In the genomic region with DNA sequence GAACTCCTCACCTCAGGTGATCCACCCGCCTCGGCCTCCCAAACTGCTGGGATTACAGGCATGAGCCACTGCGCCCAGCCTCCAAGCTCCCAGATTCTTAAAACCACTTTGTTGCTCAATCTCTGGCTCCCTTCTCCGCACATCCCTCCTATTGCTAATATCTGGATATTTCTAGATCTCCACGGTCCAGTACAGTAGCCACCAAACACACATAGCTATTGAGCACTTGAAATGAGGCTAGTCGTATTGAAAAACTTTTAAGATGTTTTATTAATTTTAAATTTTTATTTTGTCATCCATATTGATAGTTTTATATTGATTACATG, we compare ENCODE assay signal across 14 cellular contexts. TPM values are rescaled to one million over a fixed set of nuclear protein-coding genes. Genes with fewer than 3 reads are reported as not detected.
DNase-seq lines count a peak whose midpoint lies in the region; ATAC-seq and TF ChIP-seq lines count a peak whose summit lies in the region.
"Had no signal": no experiment of that assay in that cellular context is flagged by ENCODE, and none has a peak within 500 bp of the region (broad histone marks: within the 10 kb centered on the region; RNA-seq: fewer than 3 reads in every experiment).

No MANE protein-coding gene starts in this region.

- H3K4me3 Mint-ChIP-seq in Caco-2 (ENCODE audit: unreplicated experiment) (no peak overlapping the region), mesothelial cell of epicardium (no peak overlapping the region)
- no peak overlapping the region for H3K4me3 Mint-ChIP-seq in dendritic cell treated with granulocyte-macrophage colony-stimulating factor and Interleukin-4, amounts not matched to agents 40 ng/mL and 50 ng/mL, for 4 days
- no peak overlapping the region for H3K4me3 Mint-ChIP-seq in stimulated activated memory B cell treated with anti-CD40 and anti-IgM and Interleukin-4, amounts not matched to agents 10 μg/mL and 1 μg/mL and 100 μg/mL, for 72 hours
- H3K4me3 Mint-ChIP-seq: CD8-positive, alpha-beta memory T cell; IgD-negative memory B cell had no signal

- H4K20me1 ChIP-seq in GM23248 (ENCODE audit: insufficient read depth) = no peaks in the 10 kb centered on the region
- H4K20me1 ChIP-seq: BLaER1 had no signal

- H3K4me1 Mint-ChIP-seq in Caco-2 (ENCODE audit: low read depth, unreplicated experiment) = peaks cover 16% of the 10 kb centered on the region
- peaks cover 15% of the 10 kb centered on the region for H3K4me1 Mint-ChIP-seq in dendritic cell treated with granulocyte-macrophage colony-stimulating factor and Interleukin-4, amounts not matched to agents 40 ng/mL and 50 ng/mL, for 4 days (ENCODE audit: low read depth)
- H3K4me1 Mint-ChIP-seq in stimulated activated memory B cell treated with anti-CD40 and anti-IgM and Interleukin-4, amounts not matched to agents 10 μg/mL and 1 μg/mL and 100 μg/mL, for 72 hours = peaks cover 14% of the 10 kb centered on the region
- H3K4me1 Mint-ChIP-seq in mesothelial cell of epicardium = peaks cover 23% of the 10 kb centered on the region

- in situ Hi-C loops in GM23248 (cut with MboI) = loop anchor here (10.0 kb wide), 1 partner anchor 274 kb away; a partner anchor contains a TSS

- H3K36me3 ChIP-seq in Caco-2 (ENCODE audit: control insufficient read depth, insufficient read depth, low read length) (no peaks in the 10 kb centered on the region), GM23248 (ENCODE audit: low read depth) (no peaks in the 10 kb centered on the region)
- H3K36me3 ChIP-seq: BLaER1 had no signal

- H3K27me3 Mint-ChIP-seq in Caco-2 (ENCODE audit: insufficient read depth, unreplicated experiment) (no peaks in the 10 kb centered on the region), mesothelial cell of epicardium (ENCODE audit: low read depth) (no peaks in the 10 kb centered on the region)
- no peaks in the 10 kb centered on the region for H3K27me3 Mint-ChIP-seq in dendritic cell treated with granulocyte-macrophage colony-stimulating factor and Interleukin-4, amounts not matched to agents 40 ng/mL and 50 ng/mL, for 4 days
- no peaks in the 10 kb centered on the region for H3K27me3 Mint-ChIP-seq in stimulated activated memory B cell treated with anti-CD40 and anti-IgM and Interleukin-4, amounts not matched to agents 10 μg/mL and 1 μg/mL and 100 μg/mL, for 72 hours
- H3K27me3 Mint-ChIP-seq: CD8-positive, alpha-beta memory T cell; IgD-negative memory B cell had no signal

- ATAC-seq in stimulated activated memory B cell treated with anti-CD40 and anti-IgM and Interleukin-4, amounts not matched to agents 10 μg/mL and 1 μg/mL and 100 μg/mL, for 72 hours = no peak

- POLR2A ChIA-PET in Caco-2 (lab: Charles Lee) = no interaction called here

- no peak overlapping the region for H3K9ac ChIP-seq in GM23248
- H3K9ac ChIP-seq: BLaER1 had no signal

- CTCF ChIA-PET in Caco-2 (lab: Charles Lee) = interaction anchor here (1.0 to 1.6 kb wide), 9 partner anchors 20 to 291 kb away, joined by 3 to 12 read pairs (median 4); no protein-coding TSS in a partner anchor

- no TSS peak for BruUV-seq in Caco-2 (replicated peaks; lab: Mats Ljungman, UMichigan)

- no peaks in the 10 kb centered on the region for H3K9me3 ChIP-seq in Caco-2
- H3K9me3 ChIP-seq in GM23248 (ENCODE audit: low read depth) = no peaks in the 10 kb centered on the region
- H3K9me3 ChIP-seq: BLaER1 had no signal

- H3K4me3 ChIP-seq in Caco-2 (ENCODE audit: low read depth, low read length) (no peak overlapping the region), GM23248 (no peak overlapping the region)
- H3K4me3 ChIP-seq: BLaER1 had no signal

- DNase-seq in Caco-2 = no peak
- DNase-seq in GM23248 = no peak
- DNase-seq in NCI-H2171 treated with DMSO at 0.1 percent for 48 hours (lab: John Stamatoyannopoulos, UW) = no peak
- DNase-seq in mesothelial cell of epicardium (ENCODE audit: low spot score in 2 of 2, unreplicated experiment in 2 of 2) = no peak
- no peak for DNase-seq in activated T-cell treated with anti-CD3 and anti-CD28 coated beads, Interleukin-2, amount 50 U/mL, for 48 hours
- no peak for DNase-seq in LoVo (ENCODE audit: low spot score)

- intact Hi-C loops in Caco-2 (cut with micrococcal nuclease; ENCODE audit: unreplicated experiment) = loop anchor here (1.0 to 10.0 kb wide), 7 partner anchors 65 to 342 kb away; a partner anchor contains a TSS
- intact Hi-C loops in dendritic cell treated with granulocyte-macrophage colony-stimulating factor and Interleukin-4, amounts not matched to agents 40 ng/mL and 50 ng/mL, for 4 days (cut with micrococcal nuclease) = loop anchor here (5.0 kb wide), 1 partner anchor 342 kb away; no protein-coding TSS in a partner anchor

- no peaks in the 10 kb centered on the region for H3K79me2 ChIP-seq in GM23248 (ENCODE audit: insufficient read depth)

- H3K27ac ChIP-seq in GM23248 = no peak overlapping the region

- H3K4me1 ChIP-seq in Caco-2 (peaks cover 40% of the 10 kb centered on the region), GM23248 (ENCODE audit: insufficient read depth) (peaks cover 28% of the 10 kb centered on the region)

- TF ChIP-seq CTCF in Caco-2 (IDR thresholded peaks at IDR 0.05; ENCODE audit: insufficient read depth in 1 of 2, low read depth in 1 of 2, low read length in 1 of 2, severe bottlenecking in 1 of 2, unreplicated experiment in 1 of 2) = no peak
- no peak for TF ChIP-seq CTCF in mesothelial cell of epicardium (IDR thresholded peaks at IDR 0.05; ENCODE audit: unreplicated experiment)

- H3K4me2 ChIP-seq in GM23248 (ENCODE audit: unreplicated experiment) = no peak overlapping the region

- H3F3A ChIP-seq in GM23248 (ENCODE audit: insufficient read depth) = 0 out of 2 replicates have a peak, but pooled peaks cover 5% of the 10 kb centered on the region

- H3K27me3 ChIP-seq in Caco-2 (replicated peaks; ENCODE audit: control insufficient read depth, insufficient read depth, low read length) = no peaks in the 10 kb centered on the region
- H3K27me3 ChIP-seq in GM23248 (replicated peaks; ENCODE audit: insufficient read depth) = no peaks in the 10 kb centered on the region
- H3K27me3 ChIP-seq: BLaER1 had no signal

- H2AFZ ChIP-seq in GM23248 = 0 out of 2 replicates have a peak overlapping the region, but pooled peaks have one; percentile 94

- H3K27ac Mint-ChIP-seq in Caco-2 (ENCODE audit: unreplicated experiment) (peak overlapping the region; percentile 82), mesothelial cell of epicardium (no peak overlapping the region)
- peak overlapping the region; percentile 87 for H3K27ac Mint-ChIP-seq in dendritic cell treated with granulocyte-macrophage colony-stimulating factor and Interleukin-4, amounts not matched to agents 40 ng/mL and 50 ng/mL, for 4 days
- H3K27ac Mint-ChIP-seq in stimulated activated memory B cell treated with anti-CD40 and anti-IgM and Interleukin-4, amounts not matched to agents 10 μg/mL and 1 μg/mL and 100 μg/mL, for 72 hours = peak overlapping the region; percentile 72
- H3K27ac Mint-ChIP-seq: IgD-negative memory B cell had no signal

- no peaks in the 10 kb centered on the region for H3K9me3 Mint-ChIP-seq in Caco-2 (ENCODE audit: unreplicated experiment)
- H3K9me3 Mint-ChIP-seq in dendritic cell treated with granulocyte-macrophage colony-stimulating factor and Interleukin-4, amounts not matched to agents 40 ng/mL and 50 ng/mL, for 4 days = no peaks in the 10 kb centered on the region
- H3K9me3 Mint-ChIP-seq in stimulated activated memory B cell treated with anti-CD40 and anti-IgM and Interleukin-4, amounts not matched to agents 10 μg/mL and 1 μg/mL and 100 μg/mL, for 72 hours = no peaks in the 10 kb centered on the region
- no peaks in the 10 kb centered on the region for H3K9me3 Mint-ChIP-seq in mesothelial cell of epicardium
- H3K9me3 Mint-ChIP-seq: CD8-positive, alpha-beta memory T cell; IgD-negative memory B cell had no signal

- 71 to 74% methylated on average over 6 of the region's 6 CpGs for WGBS in GM23248 (ENCODE audit: low coverage in 1 of 2, low lambda C conversion rate in 2 of 2, missing lambda C conversion rate in 2 of 2), 2 experiments

- H3K36me3 Mint-ChIP-seq in Caco-2 (ENCODE audit: insufficient read depth, unreplicated experiment) (no peaks in the 10 kb centered on the region), mesothelial cell of epicardium (no peaks in the 10 kb centered on the region)
- no peaks in the 10 kb centered on the region for H3K36me3 Mint-ChIP-seq in dendritic cell treated with granulocyte-macrophage colony-stimulating factor and Interleukin-4, amounts not matched to agents 40 ng/mL and 50 ng/mL, for 4 days (ENCODE audit: low read depth)
- H3K36me3 Mint-ChIP-seq in stimulated activated memory B cell treated with anti-CD40 and anti-IgM and Interleukin-4, amounts not matched to agents 10 μg/mL and 1 μg/mL and 100 μg/mL, for 72 hours = no peaks in the 10 kb centered on the region
- H3K36me3 Mint-ChIP-seq: CD8-positive, alpha-beta memory T cell; IgD-negative memory B cell had no signal

- no peaks in the 10 kb centered on the region for H3K9me2 ChIP-seq in GM23248 (ENCODE audit: insufficient read depth)

RNA-seq across cellular contexts. Expression of a gene that starts 44.3 kb away (rescaled TPM):
- total RNA-seq in Caco-2 (2022) (not detected in 2 replicates), mesothelial cell of epicardium (0.16 to 0.24 TPM (median 0.20 TPM) in 3 replicates)
- total RNA-seq in GM23248 (2014; rRNA removed; shearing (Covaris generic)) = not detected in 2 replicates
- not detected in 2 replicates for polyA plus RNA-seq in GM23248 (2016; fragmentation: Nextera tagmentation; extraction: Ambion mirVana)
- total RNA-seq: A673; CD8-positive, alpha-beta memory T cell; Daoy; H7 had no signal
- polyA plus RNA-seq: CD8-positive, alpha-beta memory T cell; IgD-negative memory B cell had no signal

RNA-seq across cellular contexts. Expression of a gene that starts 52.9 kb away (rescaled TPM):
- total RNA-seq in Caco-2 (2022) (25.2 and 32.0 TPM in 2 replicates), mesothelial cell of epicardium (33.5 to 38.4 TPM (median 36.7 TPM) in 3 replicates)
- 22.7 and 28.5 TPM in 2 replicates for total RNA-seq in GM23248 (2014; rRNA removed; shearing (Covaris generic))
- 13.9 and 14.0 TPM in 2 replicates for polyA plus RNA-seq in GM23248 (2016; fragmentation: Nextera tagmentation; extraction: Ambion mirVana)
